8 cellular contexts compared by ENCODE assay signal in the genomic region with DNA sequence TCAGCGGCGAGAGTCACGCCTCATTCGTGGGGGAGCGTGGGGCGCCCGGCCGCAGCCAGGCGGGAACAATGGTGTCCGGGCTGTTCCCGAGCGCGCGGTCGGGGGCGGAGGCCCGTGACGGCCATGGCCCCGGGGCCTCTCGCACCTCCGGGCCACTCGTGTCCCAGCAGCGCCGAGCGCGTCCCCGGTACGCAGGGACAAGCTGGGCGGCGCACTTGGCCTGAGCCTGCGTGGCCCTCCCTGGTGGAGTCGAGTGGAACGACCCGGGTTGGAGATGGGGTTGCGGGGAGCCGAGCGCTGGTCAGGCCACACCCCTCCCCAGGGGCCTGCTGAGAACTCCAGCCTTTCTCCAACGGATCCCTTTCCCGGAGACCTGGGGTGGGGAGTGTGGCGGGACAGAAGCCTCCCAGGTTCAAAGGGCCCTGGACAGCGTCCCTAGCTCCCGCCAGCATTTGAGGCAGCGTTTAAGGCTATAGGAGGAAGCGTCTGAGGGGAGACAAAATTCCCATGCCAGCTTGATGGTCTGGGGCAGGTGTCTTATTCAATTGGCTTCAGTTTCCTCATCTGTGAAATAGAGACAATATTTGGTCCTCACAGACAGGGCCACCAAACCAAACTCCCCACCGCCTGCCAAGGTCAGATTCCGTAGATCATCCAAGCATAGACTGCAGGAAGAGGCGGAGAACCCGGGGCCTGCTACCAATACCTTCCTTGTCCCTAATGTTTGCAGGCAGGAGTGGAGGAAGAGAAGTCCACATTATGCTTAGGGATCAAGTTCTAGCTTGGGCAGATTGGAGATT. TPM values are rescaled to one million over a fixed set of nuclear protein-coding genes. Genes with fewer than 3 reads are reported as not detected.
DNase-seq lines count a peak whose midpoint lies in the region; ATAC-seq, FAIRE-seq and TF ChIP-seq lines count a peak whose summit lies in the region.

No MANE protein-coding gene starts in this region.

- H3K9me3 ChIP-seq in CD8-positive, alpha-beta T cell (ENCODE audit: low read length), result no peaks in the 10 kb centered on the region

- ATAC-seq in CD8-positive, alpha-beta T cell, result peak; percentile 8
- ATAC-seq in HG03280 (IDR thresholded peaks at IDR 0.05; ENCODE audit: unreplicated experiment), result peak; percentile 28

- peaks cover 37% of the 10 kb centered on the region for H3K4me1 ChIP-seq in CD8-positive, alpha-beta T cell (ENCODE audit: insufficient read depth, low read length)

- intact Hi-C loops in CD8-positive, alpha-beta T cell (cut with DNase I, micrococcal nuclease), result loop anchor here (1.0 to 10.0 kb wide), 7 partner anchors 101 to 1996 kb away; a partner anchor contains a TSS

- peak; percentile 56 for FAIRE-seq in GM19239 (lab: Jason Lieb, UNC)
- FAIRE-seq in RCC 7860 (lab: Jason Lieb, UNC), result peak; percentile 26

- no peak for TF ChIP-seq CTCF in CD8-positive, alpha-beta T cell (IDR thresholded peaks at IDR 0.05)
- no peak for TF ChIP-seq CTCF in retinal pigment epithelial cell (conservative IDR thresholded peaks at IDR 0.05; ENCODE audit: low read depth, low read length)

- H3K27me3 Mint-ChIP-seq in CD8-positive, alpha-beta T cell (ENCODE audit: low read depth), result no peaks in the 10 kb centered on the region

- CTCF ChIA-PET in CD8-positive, alpha-beta T cell (lab: Charles Lee), result interaction anchor here (0.9 to 9.3 kb wide), 6 partner anchors 53 to 155 kb away, joined by 3 to 340 read pairs (median 3); no protein-coding TSS in a partner anchor

- peaks cover 66% of the 10 kb centered on the region for H3K4me1 Mint-ChIP-seq in CD8-positive, alpha-beta T cell (ENCODE audit: low read depth)

- peak overlapping the region; percentile 94 for H3K4me3 Mint-ChIP-seq in CD8-positive, alpha-beta T cell

- POLR2A ChIA-PET in CD8-positive, alpha-beta T cell (lab: Charles Lee), result interaction anchor here (1.0 to 4.0 kb wide), 10 partner anchors 14 to 712 kb away, joined by 3 to 33 read pairs (median 4); a partner anchor contains a TSS

- H3K36me3 Mint-ChIP-seq in CD8-positive, alpha-beta T cell, result peaks cover 24% of the 10 kb centered on the region

- peak overlapping the region; percentile 87 for H3K27ac ChIP-seq in CD8-positive, alpha-beta T cell (ENCODE audit: low read depth, low read length)

- no peaks in the 10 kb centered on the region for H3K36me3 ChIP-seq in CD8-positive, alpha-beta T cell (ENCODE audit: insufficient read depth, low read length)

- H3K27me3 ChIP-seq in CD8-positive, alpha-beta T cell (ENCODE audit: insufficient read depth, low read length), result no peaks in the 10 kb centered on the region

- H3K9me3 Mint-ChIP-seq in CD8-positive, alpha-beta T cell, result no peaks in the 10 kb centered on the region

- peak overlapping the region; percentile 81 for H3K4me3 ChIP-seq in CD8-positive, alpha-beta T cell (ENCODE audit: low read depth, low read length)
- peak overlapping the region; percentile 81 for H3K4me3 ChIP-seq in retinal pigment epithelial cell (ENCODE audit: low read length)

- peak in 5 of 7 experiments; percentile 6 to 38 (median 15) for DNase-seq in CD8-positive, alpha-beta T cell
- no peak for DNase-seq in GM19239 (ENCODE audit: insufficient read length, low spot score)
- peak; percentile 26 for DNase-seq in RCC 7860 (ENCODE audit: low spot score)
- peak in 38 of 56 donors; percentile 19 to 85 (median 68) for DNase-seq in amygdala (lab: John Stamatoyannopoulos, UW)
- peak in 41 of 51 donors; percentile 21 to 88 (median 71) for DNase-seq in hypothalamus (lab: John Stamatoyannopoulos, UW)
- DNase-seq in retinal pigment epithelial cell (ENCODE audit: low read depth), result no peak
- DNase-seq in NCI-H524 treated with DMSO at 0.1 percent for 48 hours (lab: John Stamatoyannopoulos, UW), result no peak

- H3K27ac Mint-ChIP-seq in CD8-positive, alpha-beta T cell, result peak overlapping the region; percentile 97

RNA-seq across cellular contexts. Expression of a gene that starts 0.5 kb away (rescaled TPM):
- 10 to 100 TPM; 51.7 to 55.8 TPM for total RNA-seq in CD8-positive, alpha-beta T cell

RNA-seq across cellular contexts. Expression of a gene that starts 37.6 kb away (rescaled TPM):
- total RNA-seq in CD8-positive, alpha-beta T cell, result under 1 TPM; 0.22 to 0.44 TPM

RNA-seq across cellular contexts. Expression of a gene that starts 39.6 kb away (rescaled TPM):
- not detected for total RNA-seq in CD8-positive, alpha-beta T cell

Comparison
In these comparisons a context has a peak if more than half of its experiments do, and no peak if none do; other contexts are left out.
1. DNase-seq: peak in CD8-positive, alpha-beta T cell (5 of 7), RCC 7860 (single experiment), amygdala (38 of 56) and hypothalamus (41 of 51); none in GM19239 (single experiment), retinal pigment epithelial cell (single experiment) and NCI-H524 treated with DMSO at 0.1 percent for 48 hours (single experiment).